Comparison of ENCODE assay signal across 8 cellular contexts in the genomic region with DNA sequence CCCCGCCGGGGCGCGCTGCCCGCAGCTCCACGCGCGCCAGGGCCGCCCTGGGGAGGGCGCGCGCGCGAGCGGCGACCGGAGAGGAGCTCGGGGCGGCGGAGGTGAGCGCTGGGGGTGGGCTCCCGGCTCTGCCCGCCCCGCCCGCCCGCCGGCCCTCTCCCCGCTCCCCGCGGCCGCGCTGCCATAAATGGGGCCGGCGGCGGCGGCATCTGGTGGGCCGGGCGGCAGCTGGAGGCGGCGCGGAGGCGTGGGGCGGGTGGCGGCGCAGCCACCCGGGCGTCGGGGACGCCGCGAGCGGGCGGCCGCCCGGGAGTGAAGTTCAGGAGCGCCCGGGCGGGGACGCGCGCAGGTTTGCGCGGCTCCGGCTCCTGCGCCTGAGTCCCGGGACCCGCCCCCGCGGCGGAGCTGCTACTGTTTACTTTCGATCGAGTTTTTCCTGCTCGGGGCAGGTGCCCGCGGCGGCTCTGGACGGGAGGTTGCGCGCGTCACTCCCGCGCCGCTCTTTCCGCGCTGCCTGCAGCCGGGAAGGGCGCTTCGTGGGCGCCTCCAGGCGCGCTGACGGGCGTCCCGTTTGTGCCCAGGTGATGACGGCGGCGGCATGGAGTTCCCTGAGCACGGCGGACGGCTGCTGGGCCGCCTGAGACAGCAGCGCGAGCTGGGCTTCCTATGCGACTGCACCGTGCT. TPM values are rescaled to one million over a fixed set of nuclear protein-coding genes. Genes with fewer than 3 reads are reported as not detected.
DNase-seq lines count a peak whose midpoint lies in the region; ATAC-seq and TF ChIP-seq lines count a peak whose summit lies in the region.

A gene (plus strand): TSS at position 502 of the 684 bp plus-strand sequence. CDS start 97 bp downstream, at position 599.

- H3K9me3 ChIP-seq in DND-41 (ENCODE audit: insufficient read depth, low read length, severe bottlenecking) (no peaks in the 10 kb centered on the region), mononuclear cell (ENCODE audit: low read depth, low read length) (no peaks in the 10 kb centered on the region)

- H2AFZ ChIP-seq in DND-41 (ENCODE audit: low read depth, low read length), result peak within 1 kb of the TSS; percentile 87

- peak within 1 kb of the TSS; percentile 61 for H3K27ac ChIP-seq in DND-41 (ENCODE audit: low read length)

- DNase-seq in DND-41 (peak; percentile 78), NCI-H146 (lab: John Stamatoyannopoulos, UW) (peak; percentile 83), ecto neural progenitor cell (ENCODE audit: low spot score) (no peak)
- DNase-seq in activated CD4-positive, alpha-beta T cell treated with anti-CD3 and anti-CD28 coated beads, Interleukin-2, amount 50 U/mL, for 4 hours, result peak; percentile 61 to 66
- DNase-seq in effector CD8-positive, alpha-beta T cell (lab: John Stamatoyannopoulos, UW), result peak; percentile 59
- peak; percentile 53 for DNase-seq in stimulated activated naive CD4-positive, alpha-beta T cell treated with Interleukin-2 at 50 U/mL for 16 hours (lab: John Stamatoyannopoulos, UW)

- peaks cover 6% of the 10 kb centered on the region; the same call in 1 of the 2 replicates for H3K79me2 ChIP-seq in DND-41 (ENCODE audit: insufficient read depth, low read length)

- H3K36me3 ChIP-seq in DND-41 (ENCODE audit: insufficient read depth, low read length), result no peaks in the 10 kb centered on the region; the same call in 1 of the 2 replicates

- peak within 1 kb of the TSS; percentile 65 for H3K9ac ChIP-seq in DND-41 (ENCODE audit: low read depth, low read length)

- H3K4me1 ChIP-seq in DND-41 (ENCODE audit: insufficient read depth, low read length) (peaks cover 32% of the 10 kb centered on the region), mononuclear cell (ENCODE audit: insufficient read depth, low read length) (peaks cover 28% of the 10 kb centered on the region)

- peak within 1 kb of the TSS; percentile 99 for H3K4me2 ChIP-seq in DND-41 (ENCODE audit: insufficient read depth, low read length)

- no peak for TF ChIP-seq CTCF in DND-41 (IDR thresholded peaks at IDR 0.05; ENCODE audit: borderline replicate concordance, extremely low read depth, low read length, poor library complexity, severe bottlenecking)

- peak; percentile 65 for ATAC-seq in DND-41 (ENCODE audit: insufficient read depth, low read depth)
- ATAC-seq in GM21723 (IDR thresholded peaks at IDR 0.05; ENCODE audit: unreplicated experiment), result peak; percentile 38

- peak within 1 kb of the TSS; percentile 40 to 85; a peak in 3 of 4 replicates for H3K4me3 ChIP-seq in DND-41 (ENCODE audit: low read depth in 1 of 2, low read length in 2 of 2)
- H3K4me3 ChIP-seq in mononuclear cell (ENCODE audit: low read length), result peak within 1 kb of the TSS; percentile 56

- H3K27me3 ChIP-seq in DND-41 (ENCODE audit: insufficient read depth, low read length, poor library complexity), result no peaks in the 10 kb centered on the region
- H3K27me3 ChIP-seq in mononuclear cell (ENCODE audit: insufficient read depth, low read length), result no peaks in the 10 kb centered on the region

- peaks cover 24% of the 10 kb centered on the region for H4K20me1 ChIP-seq in DND-41 (ENCODE audit: insufficient read depth, low read length)

RNA-seq across cellular contexts. Expression of the gene that starts here (rescaled TPM):
- total RNA-seq in mononuclear cell, result 2.9 TPM
